Comparison of ENCODE assay signal across 20 cellular contexts in genomic region chr12:87054225-87054624, GRCh38.
"Had no signal": no experiment of that assay in that cellular context is flagged by ENCODE, and none has a peak within 500 bp of the region (broad histone marks: within the 10 kb centered on the region; RNA-seq: fewer than 3 reads in every experiment).

No MANE protein-coding gene starts in this region.

- H3K36me3 ChIP-seq: esophagus squamous epithelium, left lung, thyroid gland had no signal

- FAIRE-seq: endothelial cell of umbilical vein, urothelium cell line had no signal

- H3K27ac ChIP-seq: esophagus squamous epithelium, left lung, thyroid gland had no signal

- H3K27me3 ChIP-seq: esophagus squamous epithelium, left lung, thyroid gland had no signal

- H3K9me3 ChIP-seq: esophagus squamous epithelium, left lung, thyroid gland had no signal

- ATAC-seq: activated CD8-positive, alpha-beta T cell treated with anti-CD3 and anti-CD28 coated beads for 36 hours; left lung; stimulated activated naive B cell treated with anti-CD40 and anti-IgM and Interleukin-4, amounts not matched to agents 10 μg/mL and 1 μg/mL and 100 μg/mL, for 72 hours had no signal

- H3K4me1 ChIP-seq: esophagus squamous epithelium, left lung, thyroid gland had no signal

- DNase-seq: activated CD4-positive, alpha-beta T cell treated with anti-CD3 and anti-CD28 coated beads for 48 hours; activated CD4-positive, CD25-positive, alpha-beta regulatory T cell; activated CD8-positive, alpha-beta T cell treated with anti-CD3 and anti-CD28 coated beads for 36 hours; activated naive CD4-positive, alpha-beta T cell treated with Interleukin-2 at 50 U/mL for 16 hours; activated naive CD8-positive, alpha-beta T cell treated with anti-CD3 and anti-CD28 coated beads, Interleukin-2, amount 10 ng/mL, durations not matched to agents 7 days and 5 days; activated T-cell treated with anti-CD3 and anti-CD28 coated beads, Interleukin-2, amount 50 U/mL, for 1 hour; dermis blood vessel endothelial cell; effector memory CD4-positive, alpha-beta T cell; esophagus squamous epithelium; foreskin melanocyte; hypothalamus; left lung; nephron progenitor cell; nucleus accumbens; stimulated activated naive B cell treated with anti-CD40 and anti-IgM and Interleukin-4, amounts not matched to agents 10 μg/mL and 1 μg/mL and 100 μg/mL, for 72 hours; T-helper 1 cell; T1000; thyroid gland had no signal

- H3K4me3 ChIP-seq: esophagus squamous epithelium, left lung, thyroid gland had no signal
